Comparison of ENCODE assay signal across 15 cellular contexts in genomic region chr10:24432478-24433416, GRCh38.
DNase-seq lines count a peak whose midpoint lies in the region; ATAC-seq, FAIRE-seq and TF ChIP-seq lines count a peak whose summit lies in the region.
"Had no signal": no experiment of that assay in that cellular context is flagged by ENCODE, and none has a peak within 500 bp of the region (broad histone marks: within the 10 kb centered on the region; RNA-seq: fewer than 3 reads in every experiment).

No MANE protein-coding gene starts in this region.

- ATAC-seq in HG02884 (IDR thresholded peaks at IDR 0.05; ENCODE audit: unreplicated experiment) (peak; percentile 41), RWPE2 (ENCODE audit: low read depth) (peak; percentile 37; the same call in 2 of the 3 replicates), HepG2 (peak; percentile 64), HG03175 (IDR thresholded peaks at IDR 0.05; ENCODE audit: unreplicated experiment) (no peak)

- H3K4me1 ChIP-seq in RWPE2 (ENCODE audit: insufficient read depth, poor library complexity, severe bottlenecking): peaks cover 18% of the 10 kb centered on the region
- peaks cover 9% of the 10 kb centered on the region for H3K4me1 ChIP-seq in HepG2 (ENCODE audit: insufficient read depth, low read length)
- H3K4me1 ChIP-seq: pancreas, spleen had no signal

- H3K36me3 ChIP-seq in RWPE2 (ENCODE audit: low read depth) (peaks cover 8% of the 10 kb centered on the region), HepG2 (replicated peaks in 1 of 2; ENCODE audit: control insufficient read depth in 1 of 2, insufficient read depth in 2 of 2, low read length in 2 of 2) (peaks cover 4 to 13% of the 10 kb centered on the region in 2 experiments; a peak in 4 of 5 replicates)
- H3K36me3 ChIP-seq: pancreas, spleen had no signal

- no peaks in the 10 kb centered on the region for H3K27me3 ChIP-seq in RWPE2 (ENCODE audit: insufficient read depth, poor library complexity, severe bottlenecking)
- H3K27me3 ChIP-seq in HepG2 (ENCODE audit: control insufficient read depth in 1 of 2, insufficient read depth in 2 of 2, low read length in 2 of 2): no peaks in the 10 kb centered on the region
- H3K27me3 ChIP-seq: pancreas, spleen had no signal

- POLR2A ChIA-PET in HepG2 (lab: Yijun Ruan, JAX): no interaction called here

- no peak for TF ChIP-seq POLR2A in HepG2 (IDR thresholded peaks at IDR 0.05; ENCODE audit: insufficient read depth in 1 of 2, low read depth in 2 of 2, low read length in 2 of 2)

- no peak for TF ChIP-seq CTCF in RWPE2 (IDR thresholded peaks at IDR 0.05; ENCODE audit: poor library complexity, severe bottlenecking)
- TF ChIP-seq CTCF in HepG2 (CRISPR knock-in tag; IDR thresholded peaks at IDR 0.05): no peak

- DNase-seq in Daoy (ENCODE audit: low read depth) (peak; percentile 47), RWPE2 (ENCODE audit: low spot score) (no peak), HepG2 (ENCODE audit: low spot score) (peak; percentile 40), SKM-1 treated with dmso at 0.1 percent for 144 hours (lab: John Stamatoyannopoulos, UW; ENCODE audit: unreplicated experiment) (no peak), NK-92 (lab: John Stamatoyannopoulos, UW; ENCODE audit: unreplicated experiment) (no peak)
- no peak for DNase-seq in activated T-helper 1 cell treated with anti-CD3 and anti-CD28 coated beads, Interleukin-12 subunit alpha, Interleukin-12 subunit beta, Interleukin-2, Interleukin-4 antibody, amounts not matched to agents 30 ng/mL and 10 ng/mL and 1 ng/mL, durations not matched to agents 14 hours and 24 hours and 36 hours (ENCODE audit: low spot score)
- DNase-seq: activated B cell treated with CpG ODN at 0.5 μM for 24 hours; activated CD8-positive, alpha-beta memory T cell treated with anti-CD3 and anti-CD28 coated beads, Interleukin-2, amount 50 U/mL, for 48 hours; activated naive CD8-positive, alpha-beta T cell treated with anti-CD3 and anti-CD28 coated beads, Interleukin-2, amount 10 ng/mL, durations not matched to agents 7 days and 5 days; COR-L47; NCI-H1092 treated with DMSO at 0.1 percent for 48 hours; pancreas; spleen had no signal

- no peaks in the 10 kb centered on the region for H3K79me2 ChIP-seq in HepG2 (ENCODE audit: insufficient read depth, low read length)

- H3K27ac ChIP-seq in RWPE2 (ENCODE audit: poor library complexity, severe bottlenecking) (peak overlapping the region; percentile 9), HepG2 (ENCODE audit: extremely low read length, insufficient read depth, low read length) (peak overlapping the region; percentile 36)
- H3K27ac ChIP-seq: pancreas, spleen had no signal

- no peak for TF ChIP-seq RAD21 in HepG2 (CRISPR knock-in tag; IDR thresholded peaks at IDR 0.05)

- intact Hi-C loops in HepG2 (cut with micrococcal nuclease; ENCODE audit: unreplicated experiment): no loop called here
- intact Hi-C loops in activated T-helper 1 cell treated with anti-CD3 and anti-CD28 coated beads, Interleukin-12 subunit alpha, Interleukin-12 subunit beta, Interleukin-2, Interleukin-4 antibody, amounts not matched to agents 30 ng/mL and 10 ng/mL and 1 ng/mL, durations not matched to agents 14 hours and 24 hours and 36 hours (cut with micrococcal nuclease): no loop called here

- 81% methylated on average over 9 of the region's 9 CpGs for WGBS in HepG2 (ENCODE audit: low lambda C conversion rate)

- peaks cover 4% of the 10 kb centered on the region for H3K9me3 Mint-ChIP-seq in activated T-helper 1 cell treated with anti-CD3 and anti-CD28 coated beads, Interleukin-12 subunit alpha, Interleukin-12 subunit beta, Interleukin-2, Interleukin-4 antibody, amounts not matched to agents 30 ng/mL and 10 ng/mL and 1 ng/mL, durations not matched to agents 14 hours and 24 hours and 36 hours
- H3K9me3 Mint-ChIP-seq: activated naive CD8-positive, alpha-beta T cell treated with anti-CD3 and anti-CD28 coated beads, Interleukin-2, amount 10 ng/mL, durations not matched to agents 7 days and 5 days had no signal

- no peaks in the 10 kb centered on the region for H3K9me3 ChIP-seq in RWPE2 (ENCODE audit: severe bottlenecking)
- no peaks in the 10 kb centered on the region for H3K9me3 ChIP-seq in HepG2 (ENCODE audit: low read length)
- H3K9me3 ChIP-seq: pancreas, spleen had no signal

- CTCF ChIA-PET in HepG2 (lab: Yijun Ruan, JAX; ENCODE audit: low intra/inter-chr PET ratio, low total read pairs): no interaction called here

- no peak overlapping the region for H3K4me3 ChIP-seq in RWPE2 (ENCODE audit: severe bottlenecking)
- no peak overlapping the region for H3K4me3 ChIP-seq in HepG2 (replicated peaks in 1 of 3; ENCODE audit: insufficient read depth in 1 of 3, low read depth in 2 of 3, low read length in 3 of 3)
- H3K4me3 ChIP-seq: pancreas, spleen had no signal

- no peaks in the 10 kb centered on the region for H4K20me1 ChIP-seq in HepG2 (ENCODE audit: insufficient read depth, low read length)

- FAIRE-seq in HepG2 (lab: Jason Lieb, UNC): no peak
- FAIRE-seq: pancreas had no signal

- peaks cover 4% of the 10 kb centered on the region for H3K27me3 Mint-ChIP-seq in activated T-helper 1 cell treated with anti-CD3 and anti-CD28 coated beads, Interleukin-12 subunit alpha, Interleukin-12 subunit beta, Interleukin-2, Interleukin-4 antibody, amounts not matched to agents 30 ng/mL and 10 ng/mL and 1 ng/mL, durations not matched to agents 14 hours and 24 hours and 36 hours (ENCODE audit: insufficient read depth)
- H3K27me3 Mint-ChIP-seq: activated B cell treated with CpG ODN at 0.5 μM for 24 hours; activated naive CD8-positive, alpha-beta T cell treated with anti-CD3 and anti-CD28 coated beads, Interleukin-2, amount 10 ng/mL, durations not matched to agents 7 days and 5 days had no signal

- H3K4me3 Mint-ChIP-seq in activated T-helper 1 cell treated with anti-CD3 and anti-CD28 coated beads, Interleukin-12 subunit alpha, Interleukin-12 subunit beta, Interleukin-2, Interleukin-4 antibody, amounts not matched to agents 30 ng/mL and 10 ng/mL and 1 ng/mL, durations not matched to agents 14 hours and 24 hours and 36 hours: no peak overlapping the region
- H3K4me3 Mint-ChIP-seq: activated B cell treated with CpG ODN at 0.5 μM for 24 hours; activated naive CD8-positive, alpha-beta T cell treated with anti-CD3 and anti-CD28 coated beads, Interleukin-2, amount 10 ng/mL, durations not matched to agents 7 days and 5 days had no signal

- no peak for TF ChIP-seq EP300 in HepG2 (IDR thresholded peaks at IDR 0.05; ENCODE audit: low read depth in 2 of 2, low read length in 2 of 2)
- no peak for TF ChIP-seq EP300 in HepG2 (CRISPR knock-in tag; IDR thresholded peaks at IDR 0.05; ENCODE audit: borderline replicate concordance)

- no TSS peak for BruUV-seq in HepG2 (replicated peaks; lab: Mats Ljungman, UMichigan)

- H3K27ac Mint-ChIP-seq in activated T-helper 1 cell treated with anti-CD3 and anti-CD28 coated beads, Interleukin-12 subunit alpha, Interleukin-12 subunit beta, Interleukin-2, Interleukin-4 antibody, amounts not matched to agents 30 ng/mL and 10 ng/mL and 1 ng/mL, durations not matched to agents 14 hours and 24 hours and 36 hours: no peak overlapping the region
- H3K27ac Mint-ChIP-seq: activated B cell treated with CpG ODN at 0.5 μM for 24 hours; activated naive CD8-positive, alpha-beta T cell treated with anti-CD3 and anti-CD28 coated beads, Interleukin-2, amount 10 ng/mL, durations not matched to agents 7 days and 5 days had no signal

- in situ Hi-C loops in HepG2 (cut with HindIII; ENCODE audit: extremely low pct_ligation_motif_present, low pct_unique_long_range_greater_than_20kb): no loop called here

- no peak overlapping the region for H2AFZ ChIP-seq in HepG2 (ENCODE audit: low read length)

- H3K4me1 Mint-ChIP-seq in activated T-helper 1 cell treated with anti-CD3 and anti-CD28 coated beads, Interleukin-12 subunit alpha, Interleukin-12 subunit beta, Interleukin-2, Interleukin-4 antibody, amounts not matched to agents 30 ng/mL and 10 ng/mL and 1 ng/mL, durations not matched to agents 14 hours and 24 hours and 36 hours (ENCODE audit: low read depth): no peaks in the 10 kb centered on the region
- H3K4me1 Mint-ChIP-seq: activated B cell treated with CpG ODN at 0.5 μM for 24 hours; activated naive CD8-positive, alpha-beta T cell treated with anti-CD3 and anti-CD28 coated beads, Interleukin-2, amount 10 ng/mL, durations not matched to agents 7 days and 5 days had no signal

- no peaks in the 10 kb centered on the region for H3K36me3 Mint-ChIP-seq in activated T-helper 1 cell treated with anti-CD3 and anti-CD28 coated beads, Interleukin-12 subunit alpha, Interleukin-12 subunit beta, Interleukin-2, Interleukin-4 antibody, amounts not matched to agents 30 ng/mL and 10 ng/mL and 1 ng/mL, durations not matched to agents 14 hours and 24 hours and 36 hours (ENCODE audit: low read depth)
- H3K36me3 Mint-ChIP-seq: activated naive CD8-positive, alpha-beta T cell treated with anti-CD3 and anti-CD28 coated beads, Interleukin-2, amount 10 ng/mL, durations not matched to agents 7 days and 5 days had no signal

- no peak overlapping the region for H3K4me2 ChIP-seq in HepG2 (ENCODE audit: low read depth, low read length)

- H3K9ac ChIP-seq in HepG2 (ENCODE audit: insufficient read depth, low read depth, low read length): no peak overlapping the region

TF ChIP-seq in HepG2, 621 proteins besides CTCF, POLR2A, EP300 and RAD21 (continues in another document):
- TF ChIP-seq KLF12 (CRISPR knock-in tag; IDR thresholded peaks at IDR 0.05; ENCODE audit: borderline replicate concordance) (no peak), ZNF275 (CRISPR knock-in tag; IDR thresholded peaks at IDR 0.05; ENCODE audit: borderline replicate concordance) (no peak), ZNF484 (CRISPR knock-in tag; IDR thresholded peaks at IDR 0.05; ENCODE audit: borderline replicate concordance, low read depth) (no peak)

Comparison
In these comparisons a context has a peak if more than half of its experiments do, and no peak if none do; other contexts are left out.
1. DNase-seq: peak in Daoy (single experiment) and HepG2 (single experiment); none in RWPE2 (single experiment), SKM-1 treated with dmso at 0.1 percent for 144 hours (single experiment), NK-92 (single experiment) and activated T-helper 1 cell treated with anti-CD3 and anti-CD28 coated beads, Interleukin-12 subunit alpha, Interleukin-12 subunit beta, Interleukin-2, Interleukin-4 antibody, amounts not matched to agents 30 ng/mL and 10 ng/mL and 1 ng/mL, durations not matched to agents 14 hours and 24 hours and 36 hours (single experiment).